30 cellular contexts compared by ENCODE assay signal in genomic region chr10:78770167-78771090, GRCh38.
DNase-seq lines count a peak whose midpoint lies in the region; ATAC-seq, FAIRE-seq and TF ChIP-seq lines count a peak whose summit lies in the region.
"Had no signal": no experiment of that assay in that cellular context is flagged by ENCODE, and none has a peak within 500 bp of the region (broad histone marks: within the 10 kb centered on the region; RNA-seq: fewer than 3 reads in every experiment).

No MANE protein-coding gene starts in this region.

- intact Hi-C loops in K562 (cut with micrococcal nuclease), result no loop called here

- H3K4me1 ChIP-seq in K562 (replicated peaks in 1 of 2; ENCODE audit: control insufficient read depth in 2 of 2, insufficient read depth in 2 of 2, low read length in 2 of 2), result no peaks in the 10 kb centered on the region
- H3K4me1 ChIP-seq in thoracic aorta (ENCODE audit: control insufficient read depth in 1 of 2, low read depth in 2 of 2), result peaks cover 6 to 42% of the 10 kb centered on the region in 2 donors
- H3K4me1 ChIP-seq: foreskin keratinocyte had no signal

- H3K27me3 Mint-ChIP-seq in nephron (ENCODE audit: low read depth), result peaks cover 5% of the 10 kb centered on the region
- H3K27me3 Mint-ChIP-seq: activated naive CD8-positive, alpha-beta T cell had no signal

- H3K27me3 ChIP-seq in K562 (ENCODE audit: control insufficient read depth in 2 of 2, insufficient read depth in 2 of 2, low read length in 2 of 2) (peaks cover 31 to 77% of the 10 kb centered on the region in 2 experiments), thoracic aorta (replicated peaks; ENCODE audit: insufficient read depth) (no peaks in the 10 kb centered on the region)
- H3K27me3 ChIP-seq: cardiac muscle cell, esophagus muscularis mucosa, foreskin keratinocyte, heart right ventricle had no signal

- no TSS peak for BruUV-seq in K562 (replicated peaks; lab: Mats Ljungman, UMichigan)

- peak overlapping the region; percentile 24 to 95 (median 90) for H3K27ac Mint-ChIP-seq in nephron
- H3K27ac Mint-ChIP-seq: activated naive CD8-positive, alpha-beta T cell; naive B cell had no signal

- H3K4me3 ChIP-seq in K562 (no peak overlapping the region), thoracic aorta (no peak overlapping the region)
- H3K4me3 ChIP-seq: cardiac muscle cell, esophagus muscularis mucosa, heart right ventricle had no signal

- no peak for TF ChIP-seq POLR2A in K562 (conservative IDR thresholded peaks at IDR 0.05)

- H3K79me2 ChIP-seq in K562 (ENCODE audit: control insufficient read depth, insufficient read depth, low read length), result no peaks in the 10 kb centered on the region

- 3% methylated on average over 16 of the region's 16 CpGs for WGBS in K562 (ENCODE audit: insufficient coverage, low coverage, missing lambda C conversion rate)

- H3K36me3 Mint-ChIP-seq in nephron (ENCODE audit: low read depth), result no peaks in the 10 kb centered on the region
- H3K36me3 Mint-ChIP-seq: activated naive CD8-positive, alpha-beta T cell; IgD-negative memory B cell; naive B cell had no signal

- H3K4me3 Mint-ChIP-seq in nephron, result no peak overlapping the region
- H3K4me3 Mint-ChIP-seq: activated naive CD8-positive, alpha-beta T cell; naive B cell had no signal

- H3K36me3 ChIP-seq in K562 (ENCODE audit: control insufficient read depth, insufficient read depth, low read length), result no peaks in the 10 kb centered on the region
- no peaks in the 10 kb centered on the region for H3K36me3 ChIP-seq in thoracic aorta
- H3K36me3 ChIP-seq: cardiac muscle cell, esophagus muscularis mucosa, heart right ventricle, WERI-Rb-1 had no signal

- CTCF ChIA-PET in K562 (lab: Yijun Ruan, JAX; ENCODE audit: low intra/inter-chr PET ratio), result no interaction called here

- TF ChIP-seq CTCF in K562 (IDR thresholded peaks at IDR 0.05 in 2 of 3, conservative IDR thresholded peaks at IDR 0.05 in 1 of 3; ENCODE audit: insufficient read depth in 2 of 3, low read depth in 1 of 3, low read length in 3 of 3), result no peak
- TF ChIP-seq CTCF in nephron (IDR thresholded peaks at IDR 0.05; ENCODE audit: unreplicated experiment in 3 of 3), result no peak
- TF ChIP-seq CTCF in thoracic aorta (IDR thresholded peaks at IDR 0.05), result no peak

- no peak for TF ChIP-seq RAD21 in K562 (CRISPR knock-in tag; conservative IDR thresholded peaks at IDR 0.05 in 1 of 2, IDR thresholded peaks at IDR 0.05 in 1 of 2)

- TF ChIP-seq EP300 in K562 (IDR thresholded peaks at IDR 0.05; ENCODE audit: low read length), result no peak

- ATAC-seq in K562 (no peak), thoracic aorta (ENCODE audit: insufficient number of reproducible peaks, low FRiP score, low read depth) (peak; percentile 57), GM19324 (IDR thresholded peaks at IDR 0.05; ENCODE audit: low FRiP score, unreplicated experiment) (no peak), HG02970 (IDR thresholded peaks at IDR 0.05; ENCODE audit: low FRiP score, unreplicated experiment) (no peak)
- ATAC-seq: foreskin keratinocyte, heart right ventricle, left cardiac atrium had no signal

- in situ Hi-C loops in K562 (cut with MboI), result no loop called here

- no peak overlapping the region for H3K27ac ChIP-seq in K562 (ENCODE audit: extremely low read depth, low read depth, low read length)
- H3K27ac ChIP-seq in thoracic aorta, result peak overlapping the region in 1 of 2 donors; percentile 52
- H3K27ac ChIP-seq: 22Rv1, cardiac muscle cell, foreskin keratinocyte, WERI-Rb-1 had no signal

- H3K9me1 ChIP-seq in K562 (ENCODE audit: control insufficient read depth, insufficient read depth, low read length), result no peaks in the 10 kb centered on the region

- no peaks in the 10 kb centered on the region; the same call in 1 of the 2 replicates for H4K20me1 ChIP-seq in K562 (replicated peaks; ENCODE audit: control insufficient read depth, insufficient read depth, low read length)

- H3K4me1 Mint-ChIP-seq in nephron, result peaks cover 61% of the 10 kb centered on the region
- H3K4me1 Mint-ChIP-seq: IgD-negative memory B cell, naive B cell had no signal

- no peak for FAIRE-seq in K562 (lab: Jason Lieb, UNC)
- FAIRE-seq: GM12892 had no signal

- no peak overlapping the region for H3K4me2 ChIP-seq in K562 (ENCODE audit: insufficient read depth, low read length)

- POLR2A ChIA-PET in K562 (lab: Yijun Ruan, JAX), result no interaction called here

- no peak overlapping the region for H2AFZ ChIP-seq in K562 (ENCODE audit: low read depth, low read length)

- H3K9ac ChIP-seq in K562 (ENCODE audit: insufficient read depth in 1 of 2, low read depth in 2 of 2, low read length in 2 of 2), result no peak overlapping the region; a peak in 1 of 4 replicates

- H3K9me3 ChIP-seq in K562 (replicated peaks; ENCODE audit: control insufficient read depth, insufficient read depth, low read depth, low read length) (no peaks in the 10 kb centered on the region), thoracic aorta (no peaks in the 10 kb centered on the region)
- H3K9me3 ChIP-seq: esophagus muscularis mucosa, heart right ventricle had no signal

- DNase-seq in DMS 273 (lab: John Stamatoyannopoulos, UW; ENCODE audit: unreplicated experiment) (peak; percentile 6), DMS 273 treated with DMSO at 0.1 percent for 48 hours (lab: John Stamatoyannopoulos, UW) (no peak), K562 (ENCODE audit: extremely low read depth in 1 of 4, low spot score in 3 of 4) (no peak), thoracic aorta (ENCODE audit: low spot score) (no peak), hepatic stellate cell (ENCODE audit: low spot score) (no peak)
- DNase-seq: activated CD4-positive, alpha-beta T cell treated with anti-CD3 and anti-CD28 coated beads, Interleukin-2, amount 50 U/mL, for 1 hour; activated CD8-positive, alpha-beta memory T cell treated with anti-CD3 and anti-CD28 coated beads, Interleukin-2, amount 50 U/mL, for 48 hours; anterior cingulate cortex; Calu3; foreskin keratinocyte; heart right ventricle; left cardiac atrium; naive B cell; NCI-H1092 treated with DMSO at 0.1 percent for 48 hours; NCI-H187 treated with DMSO at 0.1 percent for 48 hours; NCI-H524; retina; SHP77 treated with DMSO at 0.1 percent for 48 hours; SW 1271; T1000; WERI-Rb-1 had no signal

- H3K9me3 Mint-ChIP-seq in nephron, result no peaks in the 10 kb centered on the region
- H3K9me3 Mint-ChIP-seq: IgD-negative memory B cell, naive B cell had no signal

TF ChIP-seq in K562, 482 proteins besides CTCF, POLR2A, EP300 and RAD21:
- TF ChIP-seq DPF2 (IDR thresholded peaks at IDR 0.05), result no peak
- TF ChIP-seq ZNF77 (CRISPR knock-in tag; IDR thresholded peaks at IDR 0.05), result no peak
- no peak for TF ChIP-seq XRCC3 (IDR thresholded peaks at IDR 0.05)
- no peak for TF ChIP-seq HMG20B (CRISPR knock-in tag; IDR thresholded peaks at IDR 0.05)
- no peak for TF ChIP-seq PURB (CRISPR knock-in tag; IDR thresholded peaks at IDR 0.05; ENCODE audit: low read depth)
- TF ChIP-seq, protein P1, sequence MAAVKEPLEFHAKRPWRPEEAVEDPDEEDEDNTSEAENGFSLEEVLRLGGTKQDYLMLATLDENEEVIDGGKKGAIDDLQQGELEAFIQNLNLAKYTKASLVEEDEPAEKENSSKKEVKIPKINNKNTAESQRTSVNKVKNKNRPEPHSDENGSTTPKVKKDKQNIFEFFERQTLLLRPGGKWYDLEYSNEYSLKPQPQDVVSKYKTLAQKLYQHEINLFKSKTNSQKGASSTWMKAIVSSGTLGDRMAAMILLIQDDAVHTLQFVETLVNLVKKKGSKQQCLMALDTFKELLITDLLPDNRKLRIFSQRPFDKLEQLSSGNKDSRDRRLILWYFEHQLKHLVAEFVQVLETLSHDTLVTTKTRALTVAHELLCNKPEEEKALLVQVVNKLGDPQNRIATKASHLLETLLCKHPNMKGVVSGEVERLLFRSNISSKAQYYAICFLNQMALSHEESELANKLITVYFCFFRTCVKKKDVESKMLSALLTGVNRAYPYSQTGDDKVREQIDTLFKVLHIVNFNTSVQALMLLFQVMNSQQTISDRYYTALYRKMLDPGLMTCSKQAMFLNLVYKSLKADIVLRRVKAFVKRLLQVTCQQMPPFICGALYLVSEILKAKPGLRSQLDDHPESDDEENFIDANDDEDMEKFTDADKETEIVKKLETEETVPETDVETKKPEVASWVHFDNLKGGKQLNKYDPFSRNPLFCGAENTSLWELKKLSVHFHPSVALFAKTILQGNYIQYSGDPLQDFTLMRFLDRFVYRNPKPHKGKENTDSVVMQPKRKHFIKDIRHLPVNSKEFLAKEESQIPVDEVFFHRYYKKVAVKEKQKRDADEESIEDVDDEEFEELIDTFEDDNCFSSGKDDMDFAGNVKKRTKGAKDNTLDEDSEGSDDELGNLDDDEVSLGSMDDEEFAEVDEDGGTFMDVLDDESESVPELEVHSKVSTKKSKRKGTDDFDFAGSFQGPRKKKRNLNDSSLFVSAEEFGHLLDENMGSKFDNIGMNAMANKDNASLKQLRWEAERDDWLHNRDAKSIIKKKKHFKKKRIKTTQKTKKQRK (IDR thresholded peaks at IDR 0.05; ENCODE audit: borderline replicate concordance, low read depth, low read length), result no peak
- TF ChIP-seq MBD2 (IDR thresholded peaks at IDR 0.05; ENCODE audit: borderline replicate concordance, low read depth), result no peak
- TF ChIP-seq L3MBTL2 (IDR thresholded peaks at IDR 0.05), result peak; percentile 53; the same call in 1 of the 2 replicates
